ENCODE assay signal across 8 cellular contexts in genomic region chr11:94183886-94184264, GRCh38. TPM values are rescaled to one million over a fixed set of nuclear protein-coding genes. Genes with fewer than 3 reads are reported as not detected.
DNase-seq lines count a peak whose midpoint lies in the region; ATAC-seq, FAIRE-seq and TF ChIP-seq lines count a peak whose summit lies in the region.

No MANE protein-coding gene starts in this region.

- H3K27ac ChIP-seq in Peyer's patch (no peak overlapping the region), HepG2 (ENCODE audit: extremely low read length, insufficient read depth, low read length) (no peak overlapping the region)

- DNase-seq in COLO829 (ENCODE audit: low spot score) = peak; percentile 64
- DNase-seq in Peyer's patch = peak; percentile 27 to 69 (median 62)
- peak; percentile 76 to 78 for DNase-seq in cardiac fibroblast (ENCODE audit: low read depth in 2 of 2)
- peak; percentile 33 for DNase-seq in HepG2 (ENCODE audit: low spot score)
- peak; percentile 50 for DNase-seq in stimulated activated naive CD8-positive, alpha-beta T cell treated with anti-CD3 and anti-CD28 coated beads, Interleukin-15, Interleukin-2, amounts not matched to agents 100 U/mL and 50 U/mL, for 24 hours

- H3K9ac ChIP-seq in HepG2 (ENCODE audit: insufficient read depth, low read depth, low read length) = no peak overlapping the region

- peak; percentile 66 for TF ChIP-seq RAD21 in HepG2 (CRISPR knock-in tag; IDR thresholded peaks at IDR 0.05)

- WGBS in HepG2 (ENCODE audit: low lambda C conversion rate) = 57% methylated on average over 7 of the region's 7 CpGs

- TF ChIP-seq POLR2A in Peyer's patch (IDR thresholded peaks at IDR 0.05) (no peak), HepG2 (IDR thresholded peaks at IDR 0.05; ENCODE audit: insufficient read depth in 1 of 2, low read depth in 2 of 2, low read length in 2 of 2) (no peak)

- no peak overlapping the region for H2AFZ ChIP-seq in HepG2 (ENCODE audit: low read length)

- no TSS peak for BruUV-seq in HepG2 (replicated peaks; lab: Mats Ljungman, UMichigan)

- ATAC-seq in GM18868 (IDR thresholded peaks at IDR 0.05; ENCODE audit: unreplicated experiment) = peak; percentile 76
- peak; percentile 51 for ATAC-seq in HG03066 (IDR thresholded peaks at IDR 0.05; ENCODE audit: low read depth, unreplicated experiment)
- ATAC-seq in HepG2 = peak; percentile 85
- no peak for ATAC-seq in stimulated activated naive CD8-positive, alpha-beta T cell treated with anti-CD3 and anti-CD28 coated beads, Interleukin-15, Interleukin-2, amounts not matched to agents 100 U/mL and 50 U/mL, for 24 hours
- no peak for ATAC-seq in HG03342 (IDR thresholded peaks at IDR 0.05; ENCODE audit: unreplicated experiment)

- TF ChIP-seq CTCF in Peyer's patch (IDR thresholded peaks at IDR 0.05) = peak; percentile 15 to 61 (median 47)
- TF ChIP-seq CTCF in cardiac fibroblast (IDR thresholded peaks at IDR 0.05; ENCODE audit: low read depth, low read length) = peak; percentile 91
- TF ChIP-seq CTCF in HepG2 (CRISPR knock-in tag; IDR thresholded peaks at IDR 0.05) = peak; percentile 91

- no peaks in the 10 kb centered on the region for H3K4me1 ChIP-seq in Peyer's patch
- H3K4me1 ChIP-seq in HepG2 (ENCODE audit: insufficient read depth, low read length) = peaks cover 8% of the 10 kb centered on the region; the same call in 1 of the 2 replicates

- no peaks in the 10 kb centered on the region for H3K9me3 ChIP-seq in Peyer's patch
- no peaks in the 10 kb centered on the region for H3K9me3 ChIP-seq in HepG2 (ENCODE audit: low read length)

- FAIRE-seq in HepG2 (lab: Jason Lieb, UNC) = peak; percentile 56

- H4K20me1 ChIP-seq in HepG2 (ENCODE audit: insufficient read depth, low read length) = peaks cover 2% of the 10 kb centered on the region; the same call in 1 of the 2 replicates

- H3K4me3 ChIP-seq in Peyer's patch (no peak overlapping the region), cardiac fibroblast (replicated peaks in 1 of 2; ENCODE audit: low read depth in 2 of 2, low read length in 2 of 2) (no peak overlapping the region), HepG2 (replicated peaks in 1 of 3; ENCODE audit: insufficient read depth in 1 of 3, low read depth in 2 of 3, low read length in 3 of 3) (no peak overlapping the region)

- H3K27me3 ChIP-seq in Peyer's patch = no peaks in the 10 kb centered on the region
- no peaks in the 10 kb centered on the region for H3K27me3 ChIP-seq in HepG2 (ENCODE audit: control insufficient read depth in 1 of 2, insufficient read depth in 2 of 2, low read length in 2 of 2)

- in situ Hi-C loops in HepG2 (cut with HindIII; ENCODE audit: extremely low pct_ligation_motif_present, low pct_unique_long_range_greater_than_20kb) = loop anchor here (25.0 kb wide), 1 partner anchor 228 kb away; the partner anchor contains the start of gene GPR83

- H3K4me2 ChIP-seq in HepG2 (ENCODE audit: low read depth, low read length) = no peak overlapping the region

- H3K79me2 ChIP-seq in HepG2 (ENCODE audit: insufficient read depth, low read length) = no peaks in the 10 kb centered on the region

- H3K36me3 ChIP-seq in Peyer's patch = peaks cover 0 to 22% (median 0%) of the 10 kb centered on the region in 3 donors
- H3K36me3 ChIP-seq in HepG2 (replicated peaks in 1 of 2; ENCODE audit: control insufficient read depth in 1 of 2, insufficient read depth in 2 of 2, low read length in 2 of 2) = peaks cover 9 to 13% of the 10 kb centered on the region in 2 experiments; a peak in 4 of 5 replicates

- POLR2A ChIA-PET in HepG2 (lab: Yijun Ruan, JAX) = no interaction called here

- CTCF ChIA-PET in HepG2 (lab: Yijun Ruan, JAX; ENCODE audit: low intra/inter-chr PET ratio, low total read pairs) = interaction anchor here (1.6 kb wide), 1 partner anchor 321 kb away, joined by 7 read pairs; no protein-coding TSS in a partner anchor

- intact Hi-C loops in HepG2 (cut with micrococcal nuclease; ENCODE audit: unreplicated experiment) = loop anchor here (2.0 to 5.0 kb wide), 2 partner anchors 53 to 143 kb away; no protein-coding TSS in a partner anchor

- TF ChIP-seq EP300 in HepG2 (IDR thresholded peaks at IDR 0.05; ENCODE audit: low read depth in 2 of 2, low read length in 2 of 2) (no peak), HepG2 (CRISPR knock-in tag; IDR thresholded peaks at IDR 0.05; ENCODE audit: borderline replicate concordance) (no peak)

TF ChIP-seq in HepG2, 621 proteins besides CTCF, POLR2A, EP300 and RAD21 (continues in another document):
- TF ChIP-seq, protein P1, sequence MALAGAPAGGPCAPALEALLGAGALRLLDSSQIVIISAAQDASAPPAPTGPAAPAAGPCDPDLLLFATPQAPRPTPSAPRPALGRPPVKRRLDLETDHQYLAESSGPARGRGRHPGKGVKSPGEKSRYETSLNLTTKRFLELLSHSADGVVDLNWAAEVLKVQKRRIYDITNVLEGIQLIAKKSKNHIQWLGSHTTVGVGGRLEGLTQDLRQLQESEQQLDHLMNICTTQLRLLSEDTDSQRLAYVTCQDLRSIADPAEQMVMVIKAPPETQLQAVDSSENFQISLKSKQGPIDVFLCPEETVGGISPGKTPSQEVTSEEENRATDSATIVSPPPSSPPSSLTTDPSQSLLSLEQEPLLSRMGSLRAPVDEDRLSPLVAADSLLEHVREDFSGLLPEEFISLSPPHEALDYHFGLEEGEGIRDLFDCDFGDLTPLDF (CRISPR knock-in tag; IDR thresholded peaks at IDR 0.05) = no peak
- TF ChIP-seq, protein P2, sequence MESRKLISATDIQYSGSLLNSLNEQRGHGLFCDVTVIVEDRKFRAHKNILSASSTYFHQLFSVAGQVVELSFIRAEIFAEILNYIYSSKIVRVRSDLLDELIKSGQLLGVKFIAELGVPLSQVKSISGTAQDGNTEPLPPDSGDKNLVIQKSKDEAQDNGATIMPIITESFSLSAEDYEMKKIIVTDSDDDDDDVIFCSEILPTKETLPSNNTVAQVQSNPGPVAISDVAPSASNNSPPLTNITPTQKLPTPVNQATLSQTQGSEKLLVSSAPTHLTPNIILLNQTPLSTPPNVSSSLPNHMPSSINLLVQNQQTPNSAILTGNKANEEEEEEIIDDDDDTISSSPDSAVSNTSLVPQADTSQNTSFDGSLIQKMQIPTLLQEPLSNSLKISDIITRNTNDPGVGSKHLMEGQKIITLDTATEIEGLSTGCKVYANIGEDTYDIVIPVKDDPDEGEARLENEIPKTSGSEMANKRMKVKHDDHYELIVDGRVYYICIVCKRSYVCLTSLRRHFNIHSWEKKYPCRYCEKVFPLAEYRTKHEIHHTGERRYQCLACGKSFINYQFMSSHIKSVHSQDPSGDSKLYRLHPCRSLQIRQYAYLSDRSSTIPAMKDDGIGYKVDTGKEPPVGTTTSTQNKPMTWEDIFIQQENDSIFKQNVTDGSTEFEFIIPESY (CRISPR knock-in tag; IDR thresholded peaks at IDR 0.05) = 0 out of 2 replicates have a peak, but pooled peaks have one; percentile 12
- TF ChIP-seq KDM2A (CRISPR knock-in tag; IDR thresholded peaks at IDR 0.05; ENCODE audit: borderline replicate concordance, low read depth) (peak; percentile 36; the same call in 1 of the 2 replicates), ZBTB38 (CRISPR knock-in tag; IDR thresholded peaks at IDR 0.05) (peak; percentile 47; the same call in 1 of the 2 replicates), ELF3 (CRISPR knock-in tag; IDR thresholded peaks at IDR 0.05) (no peak), FOSL2 (CRISPR knock-in tag; IDR thresholded peaks at IDR 0.05) (0 out of 2 replicates have a peak, but pooled peaks have one; percentile 7), RBM22 (optimal IDR thresholded peaks at IDR 0.05; ENCODE audit: low read length) (peak; percentile 81), PBX2 (CRISPR knock-in tag; IDR thresholded peaks at IDR 0.05) (0 out of 2 replicates have a peak, but pooled peaks have one; percentile 22), STAG1 (CRISPR knock-in tag; IDR thresholded peaks at IDR 0.05) (peak; percentile 83), TGIF2 (CRISPR knock-in tag; IDR thresholded peaks at IDR 0.05) (peak; percentile 37; the same call in 1 of the 2 replicates), SMC3 (IDR thresholded peaks at IDR 0.05; ENCODE audit: low read length) (peak; percentile 85)

RNA-seq across cellular contexts. Expression of gene PANX1, which starts 55.2 kb away (rescaled TPM):
- total RNA-seq in Peyer's patch = 10 to 100 TPM in 1 of 4 donors, 1 to 10 TPM in 3; 5.8 to 10.9 (median 8.6) TPM
- 21.7 and 24.8 TPM in 2 replicates for total RNA-seq in HepG2 (2016; rRNA removed; fragmentation: Illumina TruSeq; extraction: Trizol)
- total RNA-seq in HepG2 (2016; cell fraction: cytosol; rRNA removed; fragmentation: Illumina TruSeq; extraction: Trizol; ENCODE audit: low read depth) = 2.7 and 3.0 TPM in 2 replicates
- total RNA-seq in HepG2 (2016; cell fraction: insoluble cytoplasmic fraction; rRNA removed; fragmentation: Illumina TruSeq; extraction: Trizol) = 21.2 and 23.9 TPM in 2 replicates
- total RNA-seq in HepG2 (2016; cell fraction: membrane; rRNA removed; fragmentation: Illumina TruSeq; extraction: Trizol) = 10.3 and 10.9 TPM in 2 replicates
- 24.8 and 25.7 TPM in 2 replicates for total RNA-seq in HepG2 (2016; cell fraction: nucleus; rRNA removed; fragmentation: Illumina TruSeq; extraction: Trizol)
- polyA plus RNA-seq in HepG2 (2011; rRNA removed) = 8.3 and 8.5 TPM in 2 replicates
- polyA plus RNA-seq in HepG2 (2011; cell fraction: cytosol; rRNA removed) = 5.7 and 7.5 TPM in 2 replicates
- polyA plus RNA-seq in HepG2 (2011; cell fraction: nucleus; rRNA removed) = 3.6 and 4.1 TPM in 2 replicates
- 8.2 and 10.6 TPM in 2 replicates for polyA plus RNA-seq in HepG2 (2012)
- 2.0 and 2.5 TPM in 2 replicates for polyA plus RNA-seq in HepG2 (2016; cell fraction: cytosol; fragmentation: Illumina TruSeq; extraction: Trizol; ENCODE audit: low read depth)
- 10.6 and 12.0 TPM in 2 replicates for polyA plus RNA-seq in HepG2 (2016; cell fraction: insoluble cytoplasmic fraction; fragmentation: Illumina TruSeq; extraction: Trizol; ENCODE audit: low read depth)
- polyA plus RNA-seq in HepG2 (2016; cell fraction: membrane; fragmentation: Illumina TruSeq; extraction: Trizol; ENCODE audit: low read depth) = 4.3 and 5.2 TPM in 2 replicates
- 14.9 and 18.1 TPM in 2 replicates for polyA plus RNA-seq in HepG2 (2016; cell fraction: nucleus; fragmentation: Illumina TruSeq; extraction: Trizol; ENCODE audit: insufficient read depth, low read depth)
- polyA minus RNA-seq in HepG2 (2011; rRNA and poly(A)+ RNA removed; ENCODE audit: low replicate concordance) = 29.4 and 35.6 TPM in 2 replicates
- polyA minus RNA-seq in HepG2 (2011; cell fraction: cytosol; rRNA and poly(A)+ RNA removed) = 12.7 and 17.0 TPM in 2 replicates
- polyA minus RNA-seq in HepG2 (2011; cell fraction: nucleus; rRNA and poly(A)+ RNA removed) = 22.4 and 25.7 TPM in 2 replicates

Comparison
In these comparisons a context has a peak if more than half of its experiments do, and no peak if none do; other contexts are left out.
1. ATAC-seq: peak in GM18868 (single experiment), HG03066 (single experiment) and HepG2 (single experiment); none in stimulated activated naive CD8-positive, alpha-beta T cell treated with anti-CD3 and anti-CD28 coated beads, Interleukin-15, Interleukin-2, amounts not matched to agents 100 U/mL and 50 U/mL, for 24 hours (single experiment) and HG03342 (single experiment).
2. Peak in every context shown above with its lines, with median percentiles within 50 percentile points of each other: DNase-seq and CTCF ChIP-seq.